Comparison of ENCODE assay signal across 8 cellular contexts in genomic region chr7:29102554-29103151, GRCh38. TPM values are rescaled to one million over a fixed set of nuclear protein-coding genes. Genes with fewer than 3 reads are reported as not detected.
DNase-seq lines count a peak whose midpoint lies in the region; ATAC-seq and TF ChIP-seq lines count a peak whose summit lies in the region.

No MANE protein-coding gene starts in this region.

- peak overlapping the region in 3 of 5 experiments; percentile 18 to 49 (median 22) for H3K27ac Mint-ChIP-seq in brain

- H3K4me3 Mint-ChIP-seq in brain: peak overlapping the region in 1 of 5 experiments; percentile 7

- TF ChIP-seq CTCF in brain (conservative IDR thresholded peaks at IDR 0.05): peak; percentile 85

- H3K4me1 Mint-ChIP-seq in brain: peaks cover 19% of the 10 kb centered on the region

- H3K36me3 Mint-ChIP-seq in brain: no peaks in the 10 kb centered on the region

- ATAC-seq in HG03097 (IDR thresholded peaks at IDR 0.05; ENCODE audit: low FRiP score, unreplicated experiment) (no peak), HG03442 (IDR thresholded peaks at IDR 0.05; ENCODE audit: unreplicated experiment) (no peak)

- H3K9me3 Mint-ChIP-seq in brain: peaks cover 0 to 3% (median 0%) of the 10 kb centered on the region in 5 experiments

- no peaks in the 10 kb centered on the region for H3K27me3 Mint-ChIP-seq in brain

- DNase-seq in DMS53 (lab: John Stamatoyannopoulos, UW) (peak; percentile 85), HK-2 (ENCODE audit: unreplicated experiment) (peak; percentile 24), OCI-M1 (lab: John Stamatoyannopoulos, UW) (peak; percentile 72), iris pigment epithelial cell (ENCODE audit: low read depth) (peak; percentile 60)
- DNase-seq in stimulated activated CD4-positive, alpha-beta T cell treated with anti-CD3 and anti-CD28 coated beads, TNF-alpha, amount 100 ng/mL, for 48 hours (ENCODE audit: low read depth in 3 of 3): peak in 2 of 3 donors; percentile 2 to 36

RNA-seq across cellular contexts. Expression of gene CPVL, which starts 43.7 kb away (rescaled TPM):
- polyA plus RNA-seq in brain (ENCODE audit: insufficient read depth, low read depth, low replicate concordance): 9.4 TPM

Comparison
In these comparisons a context has a peak if more than half of its experiments do, and no peak if none do; other contexts are left out.
1. DNase-seq: peak in every context shown above with its lines; median percentile 85 in DMS53; 72 in OCI-M1; 60 in iris pigment epithelial cell; 24 in HK-2; 19 in stimulated activated CD4-positive, alpha-beta T cell treated with anti-CD3 and anti-CD28 coated beads, TNF-alpha, amount 100 ng/mL, for 48 hours.